22 cellular contexts compared by ENCODE assay signal in the genomic region with DNA sequence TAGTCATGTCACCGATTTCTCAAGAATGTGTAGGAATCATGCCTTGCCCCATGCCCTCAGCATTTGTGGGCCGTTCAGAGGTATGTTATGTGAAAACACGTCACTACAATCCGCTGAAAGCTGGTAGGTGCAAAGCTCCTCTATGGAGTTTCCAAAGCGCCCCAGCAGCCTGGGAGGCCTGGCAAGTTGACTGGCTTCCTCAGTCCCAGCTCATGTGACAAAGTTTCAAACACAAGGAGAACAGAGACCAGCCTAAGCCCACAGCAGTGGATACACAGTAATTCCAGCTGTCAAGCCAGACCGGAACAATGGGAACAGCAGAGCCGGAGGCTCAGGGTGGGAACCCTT. TPM values are rescaled to one million over a fixed set of nuclear protein-coding genes. Genes with fewer than 3 reads are reported as not detected.
DNase-seq lines count a peak whose midpoint lies in the region; ATAC-seq and TF ChIP-seq lines count a peak whose summit lies in the region.
"Had no signal": no experiment of that assay in that cellular context is flagged by ENCODE, and none has a peak within 500 bp of the region (broad histone marks: within the 10 kb centered on the region; RNA-seq: fewer than 3 reads in every experiment).

No MANE protein-coding gene starts in this region.

- peak; percentile 3 for DNase-seq in NCI-H69 (lab: John Stamatoyannopoulos, UW)
- peak; percentile 50 for DNase-seq in esophagus muscularis mucosa (ENCODE audit: extremely low spot score)
- no peak for DNase-seq in nephron progenitor cell
- DNase-seq in posterior vena cava (ENCODE audit: low spot score): peak; percentile 68
- DNase-seq in dorsolateral prefrontal cortex: no peak
- DNase-seq in SK-N-SH: no peak
- DNase-seq: DMS153, GDM1, KBM-7, NCI-H1105, NCI-H1694 treated with DMSO at 0.1 percent for 48 hours, NCI-H2107, NCI-H226, NCI-H524, PC-3, RPMI8226, SHP77 treated with DMSO at 0.1 percent for 48 hours had no signal

- H2AFZ ChIP-seq in SK-N-SH (ENCODE audit: low read depth): no peak overlapping the region

- no peak overlapping the region for H3K4me3 Mint-ChIP-seq in nephron progenitor cell
- H3K4me3 Mint-ChIP-seq: CD4-positive, alpha-beta memory T cell had no signal

- H3K4me2 ChIP-seq in SK-N-SH: no peak overlapping the region
- H3K4me2 ChIP-seq: A549, BLaER1 had no signal

- H3K4me1 ChIP-seq in esophagus muscularis mucosa (no peaks in the 10 kb centered on the region), SK-N-SH (ENCODE audit: control insufficient read depth in 1 of 2, insufficient read depth in 2 of 2, low read depth in 1 of 2, low read length in 1 of 2) (no peaks in the 10 kb centered on the region)
- H3K4me1 ChIP-seq: A549, BLaER1 had no signal

- no peak overlapping the region for H3K9ac ChIP-seq in SK-N-SH
- H3K9ac ChIP-seq: BLaER1 had no signal

- H3K9me2 ChIP-seq in SK-N-SH: no peaks in the 10 kb centered on the region

- intact Hi-C loops in esophagus muscularis mucosa (cut with DNase I) (no loop called here), posterior vena cava (cut with DNase I) (no loop called here), dorsolateral prefrontal cortex (cut with DNase I) (no loop called here)

- CTCF ChIA-PET in SK-N-SH (lab: Yijun Ruan, JAX): no interaction called here

- WGBS in esophagus muscularis mucosa: 91% methylated on average over 5 of the region's 7 CpGs
- 66% methylated on average over 6 of the region's 7 CpGs for WGBS in SK-N-SH (ENCODE audit: low lambda C conversion rate)

- TF ChIP-seq CTCF in esophagus muscularis mucosa (IDR thresholded peaks at IDR 0.05) (no peak), nephron progenitor cell (IDR thresholded peaks at IDR 0.05) (no peak), dorsolateral prefrontal cortex (IDR thresholded peaks at IDR 0.05 in 54 of 56, conservative IDR thresholded peaks at IDR 0.05 in 2 of 56; ENCODE audit: low read depth in 1 of 56, partially characterized antibody in 56 of 56) (no peak), SK-N-SH (IDR thresholded peaks at IDR 0.05) (no peak)

- H3K9me3 Mint-ChIP-seq in nephron progenitor cell: peaks cover 26% of the 10 kb centered on the region

- no peak overlapping the region for H3K4me3 ChIP-seq in esophagus muscularis mucosa
- H3K4me3 ChIP-seq in dorsolateral prefrontal cortex: no peak overlapping the region
- no peak overlapping the region for H3K4me3 ChIP-seq in SK-N-SH (ENCODE audit: low read depth in 2 of 2, low read length in 1 of 2)
- H3K4me3 ChIP-seq: A549, BLaER1 had no signal

- POLR2A ChIA-PET in SK-N-SH (lab: Yijun Ruan, JAX): no interaction called here

- H3K9me3 ChIP-seq in esophagus muscularis mucosa (peaks cover 0 to 12% (median 0%) of the 10 kb centered on the region in 4 donors), SK-N-SH (no peaks in the 10 kb centered on the region)

- TF ChIP-seq EP300 in esophagus muscularis mucosa (IDR thresholded peaks at IDR 0.05) (no peak), SK-N-SH (IDR thresholded peaks at IDR 0.05; ENCODE audit: borderline replicate concordance in 1 of 2, low read depth in 1 of 2, low read length in 1 of 2) (no peak)

- no peaks in the 10 kb centered on the region for H3K79me2 ChIP-seq in SK-N-SH (ENCODE audit: insufficient read depth)

- H3K4me1 Mint-ChIP-seq in nephron progenitor cell: peaks cover 9% of the 10 kb centered on the region
- H3K4me1 Mint-ChIP-seq: CD4-positive, alpha-beta memory T cell had no signal

- no peak for TF ChIP-seq RAD21 in SK-N-SH (IDR thresholded peaks at IDR 0.05; ENCODE audit: low read length)

- H3K36me3 ChIP-seq in esophagus muscularis mucosa (peaks cover 0 to 4% (median 0%) of the 10 kb centered on the region in 4 donors), SK-N-SH (replicated peaks in 1 of 2; ENCODE audit: control insufficient read depth in 1 of 2, insufficient read depth in 2 of 2, low read length in 1 of 2) (no peaks in the 10 kb centered on the region)
- H3K36me3 ChIP-seq: BLaER1 had no signal

- no peaks in the 10 kb centered on the region for H4K20me1 ChIP-seq in SK-N-SH (ENCODE audit: insufficient read depth)
- H4K20me1 ChIP-seq: BLaER1 had no signal

- H3F3A ChIP-seq in SK-N-SH (replicated peaks; ENCODE audit: insufficient read depth): no peaks in the 10 kb centered on the region

- H3K27ac ChIP-seq in esophagus muscularis mucosa (replicated peaks in 1 of 4) (no peak overlapping the region), dorsolateral prefrontal cortex (peak overlapping the region in 12 of 59 donors; percentile 6 to 54 (median 27)), SK-N-SH (ENCODE audit: low read depth in 2 of 2, low read length in 1 of 2) (no peak overlapping the region)
- H3K27ac ChIP-seq: A549, BLaER1 had no signal

- no peaks in the 10 kb centered on the region for H3K27me3 ChIP-seq in esophagus muscularis mucosa
- no peaks in the 10 kb centered on the region for H3K27me3 ChIP-seq in dorsolateral prefrontal cortex
- no peaks in the 10 kb centered on the region for H3K27me3 ChIP-seq in SK-N-SH (ENCODE audit: insufficient read depth)
- H3K27me3 ChIP-seq: BLaER1 had no signal

- no peak for TF ChIP-seq POLR2A in esophagus muscularis mucosa (IDR thresholded peaks at IDR 0.05; ENCODE audit: low read depth)

- H3K27me3 Mint-ChIP-seq in nephron progenitor cell (ENCODE audit: low read depth, poor library complexity): peaks cover 8% of the 10 kb centered on the region

- H3K27ac Mint-ChIP-seq in nephron progenitor cell: peak overlapping the region; percentile 88
- H3K27ac Mint-ChIP-seq: CD4-positive, alpha-beta memory T cell had no signal

- H3K36me3 Mint-ChIP-seq in nephron progenitor cell (ENCODE audit: low read depth): peaks cover 8% of the 10 kb centered on the region

- no peak for ATAC-seq in HG03045 (IDR thresholded peaks at IDR 0.05; ENCODE audit: unreplicated experiment)
- ATAC-seq in GM21526 (IDR thresholded peaks at IDR 0.05; ENCODE audit: low FRiP score, unreplicated experiment): no peak
- ATAC-seq: A549, PC-3 had no signal

TF ChIP-seq in SK-N-SH, 30 proteins besides CTCF, POLR2A, EP300 and RAD21:
- TF ChIP-seq, protein P1, sequence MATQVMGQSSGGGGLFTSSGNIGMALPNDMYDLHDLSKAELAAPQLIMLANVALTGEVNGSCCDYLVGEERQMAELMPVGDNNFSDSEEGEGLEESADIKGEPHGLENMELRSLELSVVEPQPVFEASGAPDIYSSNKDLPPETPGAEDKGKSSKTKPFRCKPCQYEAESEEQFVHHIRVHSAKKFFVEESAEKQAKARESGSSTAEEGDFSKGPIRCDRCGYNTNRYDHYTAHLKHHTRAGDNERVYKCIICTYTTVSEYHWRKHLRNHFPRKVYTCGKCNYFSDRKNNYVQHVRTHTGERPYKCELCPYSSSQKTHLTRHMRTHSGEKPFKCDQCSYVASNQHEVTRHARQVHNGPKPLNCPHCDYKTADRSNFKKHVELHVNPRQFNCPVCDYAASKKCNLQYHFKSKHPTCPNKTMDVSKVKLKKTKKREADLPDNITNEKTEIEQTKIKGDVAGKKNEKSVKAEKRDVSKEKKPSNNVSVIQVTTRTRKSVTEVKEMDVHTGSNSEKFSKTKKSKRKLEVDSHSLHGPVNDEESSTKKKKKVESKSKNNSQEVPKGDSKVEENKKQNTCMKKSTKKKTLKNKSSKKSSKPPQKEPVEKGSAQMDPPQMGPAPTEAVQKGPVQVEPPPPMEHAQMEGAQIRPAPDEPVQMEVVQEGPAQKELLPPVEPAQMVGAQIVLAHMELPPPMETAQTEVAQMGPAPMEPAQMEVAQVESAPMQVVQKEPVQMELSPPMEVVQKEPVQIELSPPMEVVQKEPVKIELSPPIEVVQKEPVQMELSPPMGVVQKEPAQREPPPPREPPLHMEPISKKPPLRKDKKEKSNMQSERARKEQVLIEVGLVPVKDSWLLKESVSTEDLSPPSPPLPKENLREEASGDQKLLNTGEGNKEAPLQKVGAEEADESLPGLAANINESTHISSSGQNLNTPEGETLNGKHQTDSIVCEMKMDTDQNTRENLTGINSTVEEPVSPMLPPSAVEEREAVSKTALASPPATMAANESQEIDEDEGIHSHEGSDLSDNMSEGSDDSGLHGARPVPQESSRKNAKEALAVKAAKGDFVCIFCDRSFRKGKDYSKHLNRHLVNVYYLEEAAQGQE (IDR thresholded peaks at IDR 0.05; ENCODE audit: low read depth, low read length): no peak
- TF ChIP-seq GABPA (IDR thresholded peaks at IDR 0.05; ENCODE audit: low read depth): no peak

RNA-seq across cellular contexts. Expression of a gene that starts 33.5 kb away (rescaled TPM):
- total RNA-seq in esophagus muscularis mucosa (under 1 TPM; under 0.01 to 0.45 (median 0.20) TPM), posterior vena cava (under 1 TPM; 0.19 to 0.52 TPM), dorsolateral prefrontal cortex (100 to 1,000 TPM in 119 of 120 experiments, 10 to 100 TPM in 1; 89.4 to 267 (median 170) TPM)
- 0.43 and 0.86 TPM in 2 replicates for polyA plus RNA-seq in SK-N-SH (2012; rRNA removed)
- 0.41 and 0.88 TPM in 2 replicates for polyA plus RNA-seq in SK-N-SH (2012; cell fraction: cytosol; rRNA removed)
- polyA plus RNA-seq in SK-N-SH (2012; cell fraction: nucleus; rRNA removed): 1.7 and 2.8 TPM in 2 replicates
- total RNA-seq: CD4-positive, alpha-beta memory T cell had no signal
- polyA plus RNA-seq: CD4-positive, alpha-beta memory T cell had no signal

Comparison
In these comparisons a context has a peak if more than half of its experiments do, and no peak if none do; other contexts are left out.
1. DNase-seq: peak in NCI-H69 (single experiment), esophagus muscularis mucosa (single experiment) and posterior vena cava (single experiment); none in nephron progenitor cell (single experiment), dorsolateral prefrontal cortex (0 of 10) and SK-N-SH (single experiment).
2. RNA of a gene that starts 33.5 kb away (total RNA-seq): 89.4 to 267 TPM in dorsolateral prefrontal cortex; 0.19 to 0.52 TPM in posterior vena cava and under 0.01 to 0.45 TPM in esophagus muscularis mucosa; every median in the first group is over 10 times any median in the second.